8 cellular contexts compared by ENCODE assay signal in genomic region chr7:113118074-113118959, GRCh38.
A peak's percentile ranks its signal among the peaks of the same experiment; 100 is the strongest.
DNase-seq lines count a peak whose midpoint lies in the region; ATAC-seq and TF ChIP-seq lines count a peak whose summit lies in the region.

A gene with protein sequence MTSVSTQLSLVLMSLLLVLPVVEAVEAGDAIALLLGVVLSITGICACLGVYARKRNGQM (minus strand): TSS chr7:113118554. CDS start chr7:113117578, 976 bp downstream.

- in situ Hi-C loops in GM18951 (cut with MboI; ENCODE audit: low sequenced_read_pairs, unreplicated experiment), result no loop called here

- peak; percentile 77 for TF ChIP-seq POLR2A in GM18951 (IDR thresholded peaks at IDR 0.05; ENCODE audit: extremely low read depth, insufficient read depth, insufficient read length)

- DNase-seq in AG08395 (ENCODE audit: low spot score) (peak; percentile 94), NCI-H345 treated with DMSO at 0.1 percent for 48 hours (lab: John Stamatoyannopoulos, UW; ENCODE audit: unreplicated experiment) (peak; percentile 88), islet precursor cell (peak; percentile 92)
- DNase-seq in activated CD4-positive, CD25-positive, alpha-beta regulatory T cell (lab: John Stamatoyannopoulos, UW), result peak; percentile 64 to 79 (median 77)
- DNase-seq in central memory CD4-positive, alpha-beta T cell, result peak; percentile 86
- peak; percentile 75 to 83 (median 75) for DNase-seq in stimulated activated CD4-positive, alpha-beta T cell treated with anti-CD3 and anti-CD28 coated beads, Interleukin-12 subunit alpha, Interleukin-12 subunit beta, amount 100 ng/mL, for 48 hours (ENCODE audit: low read depth in 2 of 3, low spot score in 1 of 3)

- peak; percentile 100 for ATAC-seq in HG03196 (IDR thresholded peaks at IDR 0.05; ENCODE audit: unreplicated experiment)

Comparison
In these comparisons a context has a peak if more than half of its experiments do, and no peak if none do; other contexts are left out.
1. Peak in every context shown above with its lines: DNase-seq and ATAC-seq.